1 cellular context compared by ENCODE assay signal in genomic region chr2:160085662-160086061, GRCh38.
TF ChIP-seq lines count a peak whose summit lies in the region.

No MANE protein-coding gene starts in this region.

TF ChIP-seq in K562, 482 proteins besides CTCF, POLR2A, EP300 and RAD21:
- TF ChIP-seq ZNF431 (CRISPR knock-in tag; IDR thresholded peaks at IDR 0.05) (no peak), NRF1 (conservative IDR thresholded peaks at IDR 0.05 in 1 of 2, IDR thresholded peaks at IDR 0.05 in 1 of 2) (no peak), SMAD3 (CRISPR knock-in tag; conservative IDR thresholded peaks at IDR 0.05) (no peak), NR1H2 (CRISPR knock-in tag; IDR thresholded peaks at IDR 0.05) (no peak), ZNF764 (CRISPR knock-in tag; IDR thresholded peaks at IDR 0.05; ENCODE audit: low read depth) (no peak)
